In the genomic region with DNA sequence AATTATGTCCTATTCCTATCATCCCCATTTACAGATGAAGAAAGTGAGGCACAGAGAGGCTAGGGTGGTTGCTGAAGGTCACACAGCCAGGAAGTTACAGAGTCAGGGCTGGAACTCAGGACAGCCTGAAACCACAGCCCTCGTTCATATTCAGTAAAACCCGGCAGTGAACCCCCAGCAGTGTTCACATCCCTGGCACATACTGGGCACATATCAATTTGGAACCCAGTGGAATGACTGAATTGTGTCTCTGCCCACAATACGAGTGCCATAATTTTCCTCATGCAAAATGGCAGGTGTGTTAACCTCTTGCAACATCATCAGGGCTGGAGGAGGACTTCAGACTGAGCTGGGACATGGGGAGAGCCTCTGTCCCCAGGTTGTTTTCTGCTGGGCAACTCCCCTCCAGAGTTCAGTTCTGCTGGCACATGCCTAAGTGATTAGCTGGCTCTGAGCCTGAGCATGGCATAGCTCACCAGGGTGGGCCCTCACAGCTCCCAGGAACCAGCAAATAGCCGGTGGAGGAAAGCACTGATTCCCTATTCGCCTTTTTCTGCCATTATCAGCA, we compare ENCODE assay signal across 1 cellular context.
TF ChIP-seq lines count a peak whose summit lies in the region.

No MANE protein-coding gene starts in this region.

TF ChIP-seq in GM23338, 12 proteins besides CTCF, POLR2A, EP300 and RAD21 (continued from another document):
- no peak for TF ChIP-seq ZNF462 (CRISPR knock-in tag; IDR thresholded peaks at IDR 0.05)
- TF ChIP-seq, protein P1, sequence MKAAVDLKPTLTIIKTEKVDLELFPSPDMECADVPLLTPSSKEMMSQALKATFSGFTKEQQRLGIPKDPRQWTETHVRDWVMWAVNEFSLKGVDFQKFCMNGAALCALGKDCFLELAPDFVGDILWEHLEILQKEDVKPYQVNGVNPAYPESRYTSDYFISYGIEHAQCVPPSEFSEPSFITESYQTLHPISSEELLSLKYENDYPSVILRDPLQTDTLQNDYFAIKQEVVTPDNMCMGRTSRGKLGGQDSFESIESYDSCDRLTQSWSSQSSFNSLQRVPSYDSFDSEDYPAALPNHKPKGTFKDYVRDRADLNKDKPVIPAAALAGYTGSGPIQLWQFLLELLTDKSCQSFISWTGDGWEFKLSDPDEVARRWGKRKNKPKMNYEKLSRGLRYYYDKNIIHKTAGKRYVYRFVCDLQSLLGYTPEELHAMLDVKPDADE (IDR thresholded peaks at IDR 0.05): no peak
- no peak for TF ChIP-seq JUNB (IDR thresholded peaks at IDR 0.05; ENCODE audit: unreplicated experiment)
- no peak for TF ChIP-seq ZNF114 (CRISPR knock-in tag; IDR thresholded peaks at IDR 0.05)
